8 cellular contexts compared by ENCODE assay signal in genomic region chr6:37696841-37697735, GRCh38. TPM values are rescaled to one million over a fixed set of nuclear protein-coding genes. Genes with fewer than 3 reads are reported as not detected.
DNase-seq lines count a peak whose midpoint lies in the region; ATAC-seq and TF ChIP-seq lines count a peak whose summit lies in the region.

No MANE protein-coding gene starts in this region.

- H3K4ac ChIP-seq in mesendoderm (ENCODE audit: low read depth, low read length): no peak overlapping the region

- peak; percentile 46 for DNase-seq in HEK293T (ENCODE audit: extremely low spot score)
- DNase-seq in colonic mucosa: no peak
- no peak for DNase-seq in mesendoderm
- no peak for DNase-seq in SIG-M5 (lab: John Stamatoyannopoulos, UW)

- WGBS in mesendoderm (ENCODE audit: extremely low coverage, insufficient coverage, low lambda C conversion rate): no CpG with 5 or more reads among the region's 120 CpGs

- intact Hi-C loops in colonic mucosa (cut with DNase I): loop anchor here (10.0 kb wide), 1 partner anchor 798 kb away; no protein-coding TSS in a partner anchor

- H3K23ac ChIP-seq in mesendoderm (ENCODE audit: low read length): no peak overlapping the region

- H3K9me3 ChIP-seq in BLaER1: no peaks in the 10 kb centered on the region
- no peaks in the 10 kb centered on the region for H3K9me3 ChIP-seq in colonic mucosa
- H3K9me3 ChIP-seq in subcutaneous abdominal adipose tissue (ENCODE audit: control insufficient read depth in 5 of 5, low read length in 5 of 5): no peaks in the 10 kb centered on the region

- no peak overlapping the region for H4K5ac ChIP-seq in mesendoderm (ENCODE audit: low read length)

- CTCF ChIA-PET in HEK293T (lab: Yijun Ruan, JAX): no interaction called here

- H4K8ac ChIP-seq in mesendoderm (ENCODE audit: low read depth, low read length): no peak overlapping the region

- no peak overlapping the region for H2BK15ac ChIP-seq in mesendoderm (replicated peaks; ENCODE audit: low read depth)

- H3K36me3 ChIP-seq in BLaER1: no peaks in the 10 kb centered on the region
- H3K36me3 ChIP-seq in colonic mucosa: no peaks in the 10 kb centered on the region
- H3K36me3 ChIP-seq in mesendoderm (ENCODE audit: control insufficient read depth, insufficient read depth, low read length): no peaks in the 10 kb centered on the region
- no peaks in the 10 kb centered on the region for H3K36me3 ChIP-seq in subcutaneous abdominal adipose tissue (ENCODE audit: control insufficient read depth in 5 of 5, insufficient read depth in 5 of 5, low read length in 5 of 5)

- H3K27me3 ChIP-seq in BLaER1 (peaks cover 65% of the 10 kb centered on the region), colonic mucosa (peaks cover 60% of the 10 kb centered on the region), mesendoderm (ENCODE audit: insufficient read depth, low read length, poor library complexity) (peaks cover 48% of the 10 kb centered on the region), subcutaneous abdominal adipose tissue (ENCODE audit: control insufficient read depth in 5 of 5, insufficient read depth in 4 of 5, low read length in 5 of 5) (peaks cover 12 to 41% (median 27%) of the 10 kb centered on the region in 5 donors)

- H3K56ac ChIP-seq in mesendoderm (ENCODE audit: low read length): peak overlapping the region; percentile 73

- H2BK120ac ChIP-seq in mesendoderm (ENCODE audit: low read depth, low read length): no peak overlapping the region

- TF ChIP-seq CTCF in VCaP (conservative IDR thresholded peaks at IDR 0.05) (peak; percentile 34; the same call in 1 of the 2 replicates), colonic mucosa (IDR thresholded peaks at IDR 0.05) (no peak)

- H4K20me1 ChIP-seq in BLaER1: peaks cover 45% of the 10 kb centered on the region

- H3K9ac ChIP-seq in BLaER1 (peak overlapping the region; percentile 78), colonic mucosa (ENCODE audit: low read depth in 2 of 2, low read length in 2 of 2) (peak overlapping the region in 1 of 2 donors; percentile 76), mesendoderm (ENCODE audit: low read length) (peak overlapping the region; percentile 54), subcutaneous abdominal adipose tissue (ENCODE audit: low read length in 5 of 5) (peak overlapping the region in 4 of 5 donors; percentile 53 to 73 (median 72))

- H3K4me3 ChIP-seq in BLaER1: peak overlapping the region; percentile 85
- peak overlapping the region; percentile 65 for H3K4me3 ChIP-seq in colonic mucosa
- H3K4me3 ChIP-seq in mesendoderm (ENCODE audit: low read length): peak overlapping the region; percentile 38
- peak overlapping the region; percentile 31 to 84 (median 81) for H3K4me3 ChIP-seq in subcutaneous abdominal adipose tissue (ENCODE audit: low read depth in 1 of 5, low read length in 5 of 5)

- no peak overlapping the region for H2BK5ac ChIP-seq in mesendoderm (ENCODE audit: low read length)

- peak overlapping the region; percentile 61 for H3K27ac ChIP-seq in BLaER1
- H3K27ac ChIP-seq in VCaP: peak overlapping the region; percentile 76
- peak overlapping the region; percentile 60 for H3K27ac ChIP-seq in colonic mucosa
- no peak overlapping the region for H3K27ac ChIP-seq in mesendoderm (ENCODE audit: low read depth, low read length)
- H3K27ac ChIP-seq in subcutaneous abdominal adipose tissue (ENCODE audit: low read depth, low read length): no peak overlapping the region

- H3K4me2 ChIP-seq in BLaER1 (peak overlapping the region; percentile 100), mesendoderm (ENCODE audit: low read length) (peak overlapping the region; percentile 32)

- no peaks in the 10 kb centered on the region for H3K79me2 ChIP-seq in mesendoderm (ENCODE audit: control insufficient read depth, insufficient read depth, low read length)

- no peak for ATAC-seq in HG03378 (IDR thresholded peaks at IDR 0.05; ENCODE audit: unreplicated experiment)

- H3K79me1 ChIP-seq in mesendoderm (ENCODE audit: low read length): no peaks in the 10 kb centered on the region

- no peak overlapping the region for H3K18ac ChIP-seq in mesendoderm (ENCODE audit: low read length)

- H3K4me1 ChIP-seq in BLaER1: peaks cover 45% of the 10 kb centered on the region
- peaks cover 7% of the 10 kb centered on the region for H3K4me1 ChIP-seq in colonic mucosa
- peaks cover 2% of the 10 kb centered on the region for H3K4me1 ChIP-seq in mesendoderm (ENCODE audit: control insufficient read depth, low read depth, low read length)
- H3K4me1 ChIP-seq in subcutaneous abdominal adipose tissue (ENCODE audit: control insufficient read depth in 5 of 5, insufficient read depth in 5 of 5, low read length in 5 of 5): peaks cover 0 to 47% (median 30%) of the 10 kb centered on the region in 5 donors

- H2AK5ac ChIP-seq in mesendoderm (ENCODE audit: low read length): no peak overlapping the region

- POLR2A ChIA-PET in HEK293T (lab: Yijun Ruan, JAX): no interaction called here

TF ChIP-seq in HEK293T, 16 proteins besides CTCF, POLR2A, EP300 and RAD21:
- no peak for TF ChIP-seq FOXM1 (IDR thresholded peaks at IDR 0.05; ENCODE audit: borderline replicate concordance)
- no peak for TF ChIP-seq FOXA1 (IDR thresholded peaks at IDR 0.05)
- TF ChIP-seq BHLHE40 (IDR thresholded peaks at IDR 0.05; ENCODE audit: borderline replicate concordance): no peak
- no peak for TF ChIP-seq SP1 (IDR thresholded peaks at IDR 0.05)
- no peak for TF ChIP-seq FOXK2 (IDR thresholded peaks at IDR 0.05)
- TF ChIP-seq TARDBP (IDR thresholded peaks at IDR 0.05): no peak
- TF ChIP-seq PKNOX1 (IDR thresholded peaks at IDR 0.05): no peak
- TF ChIP-seq HDGF (IDR thresholded peaks at IDR 0.05; ENCODE audit: borderline replicate concordance): no peak

RNA-seq across cellular contexts. Expression of gene MDGA1, which starts 0.6 kb away (rescaled TPM):
- total RNA-seq in colonic mucosa: 1 to 10 TPM; 2.3 to 2.5 TPM
- 0.39 TPM for polyA plus RNA-seq in mesendoderm (2013, experiment 1 of 2)
- 0.35 TPM for polyA plus RNA-seq in mesendoderm (2013, experiment 2 of 2)

Comparison
In these comparisons a context has a peak if more than half of its experiments do, and no peak if none do; other contexts are left out.
1. H3K27ac ChIP-seq: peak in BLaER1 (single experiment), VCaP (single experiment) and colonic mucosa (single experiment); none in mesendoderm (single experiment) and subcutaneous abdominal adipose tissue (single experiment).
2. Peak in every context shown above with its lines, with median percentiles within 50 percentile points of each other: H3K4me3 ChIP-seq.